Comparison of ENCODE assay signal across 1 cellular context in the genomic region with DNA sequence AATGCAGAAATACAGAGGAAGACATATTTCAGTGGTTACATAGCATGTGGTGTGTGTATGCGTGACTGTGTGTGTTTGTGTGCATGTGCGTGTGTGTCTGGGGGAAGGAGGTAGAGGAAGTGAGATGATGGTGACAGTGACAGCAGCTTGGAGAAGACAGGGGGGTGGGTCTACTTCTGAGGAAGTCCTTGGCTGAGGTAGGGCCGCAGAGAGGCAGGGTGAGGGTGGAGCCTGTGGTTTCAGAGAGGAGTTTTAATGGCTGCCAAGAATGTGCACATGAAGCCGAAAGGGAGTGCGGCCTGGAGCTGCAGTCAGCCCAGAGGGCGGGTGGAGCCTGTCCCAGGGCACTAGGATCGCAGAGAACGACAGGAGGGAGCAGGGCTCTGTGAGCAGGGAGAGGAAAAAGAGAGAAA.
TF ChIP-seq lines count a peak whose summit lies in the region.

No MANE protein-coding gene starts in this region.

TF ChIP-seq in K562, 482 proteins besides CTCF, POLR2A, EP300 and RAD21 (continued from another document and continues in another):
- TF ChIP-seq, protein P1, sequence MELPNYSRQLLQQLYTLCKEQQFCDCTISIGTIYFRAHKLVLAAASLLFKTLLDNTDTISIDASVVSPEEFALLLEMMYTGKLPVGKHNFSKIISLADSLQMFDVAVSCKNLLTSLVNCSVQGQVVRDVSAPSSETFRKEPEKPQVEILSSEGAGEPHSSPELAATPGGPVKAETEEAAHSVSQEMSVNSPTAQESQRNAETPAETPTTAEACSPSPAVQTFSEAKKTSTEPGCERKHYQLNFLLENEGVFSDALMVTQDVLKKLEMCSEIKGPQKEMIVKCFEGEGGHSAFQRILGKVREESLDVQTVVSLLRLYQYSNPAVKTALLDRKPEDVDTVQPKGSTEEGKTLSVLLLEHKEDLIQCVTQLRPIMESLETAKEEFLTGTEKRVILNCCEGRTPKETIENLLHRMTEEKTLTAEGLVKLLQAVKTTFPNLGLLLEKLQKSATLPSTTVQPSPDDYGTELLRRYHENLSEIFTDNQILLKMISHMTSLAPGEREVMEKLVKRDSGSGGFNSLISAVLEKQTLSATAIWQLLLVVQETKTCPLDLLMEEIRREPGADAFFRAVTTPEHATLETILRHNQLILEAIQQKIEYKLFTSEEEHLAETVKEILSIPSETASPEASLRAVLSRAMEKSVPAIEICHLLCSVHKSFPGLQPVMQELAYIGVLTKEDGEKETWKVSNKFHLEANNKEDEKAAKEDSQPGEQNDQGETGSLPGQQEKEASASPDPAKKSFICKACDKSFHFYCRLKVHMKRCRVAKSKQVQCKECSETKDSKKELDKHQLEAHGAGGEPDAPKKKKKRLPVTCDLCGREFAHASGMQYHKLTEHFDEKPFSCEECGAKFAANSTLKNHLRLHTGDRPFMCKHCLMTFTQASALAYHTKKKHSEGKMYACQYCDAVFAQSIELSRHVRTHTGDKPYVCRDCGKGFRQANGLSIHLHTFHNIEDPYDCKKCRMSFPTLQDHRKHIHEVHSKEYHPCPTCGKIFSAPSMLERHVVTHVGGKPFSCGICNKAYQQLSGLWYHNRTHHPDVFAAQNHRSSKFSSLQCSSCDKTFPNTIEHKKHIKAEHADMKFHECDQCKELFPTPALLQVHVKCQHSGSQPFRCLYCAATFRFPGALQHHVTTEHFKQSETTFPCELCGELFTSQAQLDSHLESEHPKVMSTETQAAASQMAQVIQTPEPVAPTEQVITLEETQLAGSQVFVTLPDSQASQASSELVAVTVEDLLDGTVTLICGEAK (IDR thresholded peaks at IDR 0.05): peak; percentile 63
- TF ChIP-seq, protein P1 (CRISPR knock-in tag; IDR thresholded peaks at IDR 0.05): no peak
- TF ChIP-seq RFX1 (IDR thresholded peaks at IDR 0.05) (no peak), ZBTB17 (CRISPR knock-in tag; IDR thresholded peaks at IDR 0.05) (no peak), ZNF121 (CRISPR knock-in tag; conservative IDR thresholded peaks at IDR 0.05) (no peak), FOXP1 (CRISPR knock-in tag; IDR thresholded peaks at IDR 0.05) (no peak), KDM1A (IDR thresholded peaks at IDR 0.05) (no peak; a peak in 1 of 4 replicates), PCBP2 (IDR thresholded peaks at IDR 0.05; ENCODE audit: low read depth, low read length, poor library complexity, severe bottlenecking) (no peak), MIER1 (IDR thresholded peaks at IDR 0.05; ENCODE audit: low read depth) (no peak), SUPT5H (IDR thresholded peaks at IDR 0.05) (peak; percentile 65), KDM2B (CRISPR knock-in tag; IDR thresholded peaks at IDR 0.05) (no peak), HDAC2 (IDR thresholded peaks at IDR 0.05) (0 out of 2 replicates have a peak, but pooled peaks have one; percentile 17), PTTG1 (tag; IDR thresholded peaks at IDR 0.05; ENCODE audit: low read depth) (no peak), SMAD4 (CRISPR knock-in tag; conservative IDR thresholded peaks at IDR 0.05) (0 out of 2 replicates have a peak, but pooled peaks have one; percentile 26), ETV1 (tag; conservative IDR thresholded peaks at IDR 0.05; ENCODE audit: low read depth) (peak; percentile 41; the same call in 1 of the 2 replicates), MAFF (IDR thresholded peaks at IDR 0.05; ENCODE audit: low read length) (no peak), CREM (IDR thresholded peaks at IDR 0.05; ENCODE audit: low read depth) (peak; percentile 55), PRMT5 (CRISPR knock-in tag; IDR thresholded peaks at IDR 0.05) (no peak), EWSR1 (IDR thresholded peaks at IDR 0.05; ENCODE audit: borderline replicate concordance, low read depth, partially characterized antibody) (no peak), PHTF2 (CRISPR knock-in tag; IDR thresholded peaks at IDR 0.05) (no peak), ARID1B (IDR thresholded peaks at IDR 0.05) (peak; percentile 58), ZFX (CRISPR knock-in tag; IDR thresholded peaks at IDR 0.05) (peak; percentile 64), CEBPG (CRISPR knock-in tag; IDR thresholded peaks at IDR 0.05) (no peak), CEBPG (tag; conservative IDR thresholded peaks at IDR 0.05 in 1 of 2, IDR thresholded peaks at IDR 0.05 in 1 of 2) (no peak), ZBTB8A (IDR thresholded peaks at IDR 0.05; ENCODE audit: partially characterized antibody) (no peak), ADNP (tag; IDR thresholded peaks at IDR 0.05) (no peak), ZNF24 (IDR thresholded peaks at IDR 0.05) (no peak), ZNF124 (CRISPR knock-in tag; IDR thresholded peaks at IDR 0.05) (no peak), MYBL2 (IDR thresholded peaks at IDR 0.05; ENCODE audit: low read depth) (no peak), MYBL2 (CRISPR knock-in tag; IDR thresholded peaks at IDR 0.05; ENCODE audit: borderline replicate concordance) (no peak), SAP30 (IDR thresholded peaks at IDR 0.05; ENCODE audit: borderline replicate concordance, insufficient read depth, low read depth, low read length, poor library complexity, severe bottlenecking) (peak; percentile 47), ETV6 (IDR thresholded peaks at IDR 0.05; ENCODE audit: borderline replicate concordance in 1 of 2, low read depth in 2 of 2, low read length in 1 of 2) (no peak), ETV6 (CRISPR knock-in tag; IDR thresholded peaks at IDR 0.05; ENCODE audit: borderline replicate concordance) (no peak), CBFA2T3 (IDR thresholded peaks at IDR 0.05) (no peak), TBP (optimal IDR thresholded peaks at IDR 0.05; ENCODE audit: low read depth, low read length) (peak; percentile 72)
- TF ChIP-seq, protein P2, sequence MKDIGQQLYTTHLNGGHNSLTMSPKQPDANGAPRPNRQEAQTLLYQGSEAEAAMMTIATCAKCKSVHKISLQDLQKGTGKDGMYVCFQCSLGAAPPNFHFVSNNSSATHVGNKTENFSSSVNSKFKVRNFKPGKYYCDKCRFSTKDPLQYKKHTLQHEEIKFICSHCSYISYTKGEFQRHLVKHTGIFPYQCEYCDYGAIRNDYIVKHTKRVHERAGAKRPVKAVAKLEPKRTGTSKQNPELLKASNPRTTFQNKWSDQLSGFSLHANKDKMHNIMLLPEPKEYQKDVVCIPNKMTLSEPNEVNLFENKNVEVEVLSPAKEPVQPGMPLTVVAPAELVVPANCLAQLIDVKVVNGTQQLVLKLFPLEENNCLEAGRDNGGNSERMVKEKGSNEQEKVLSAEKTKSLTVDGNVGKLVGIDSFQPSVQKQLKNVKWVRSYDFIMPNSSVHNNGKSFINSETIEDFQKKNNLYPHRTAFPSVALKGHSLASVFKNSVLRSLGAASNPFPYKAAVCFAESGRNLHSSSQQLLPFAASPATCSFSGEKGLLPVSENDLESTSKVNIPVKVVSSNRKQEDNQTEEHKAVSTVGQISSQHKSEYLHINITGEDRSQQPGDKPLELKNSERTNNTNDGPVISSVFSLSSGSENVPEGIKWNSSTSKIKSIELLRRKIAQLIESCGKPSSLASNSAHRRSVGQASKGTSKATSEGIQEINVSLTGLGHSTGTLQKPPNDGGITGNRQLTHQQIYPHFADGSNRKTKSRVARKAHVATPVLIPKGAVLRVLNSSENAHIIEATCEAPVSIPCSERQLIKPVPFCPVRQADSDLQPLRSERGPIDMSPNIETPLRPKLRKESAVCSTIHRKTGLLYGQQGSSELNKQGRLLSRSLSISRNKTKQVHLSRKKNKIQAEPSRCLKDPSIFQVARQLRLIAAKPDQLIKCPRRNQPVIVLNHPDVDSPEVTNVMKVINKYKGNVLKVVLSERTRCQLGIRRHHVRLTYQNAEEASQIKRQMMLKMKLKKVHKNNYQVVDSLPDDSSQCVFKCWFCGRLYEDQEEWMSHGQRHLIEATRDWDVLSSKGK (CRISPR knock-in tag; IDR thresholded peaks at IDR 0.05): no peak
- TF ChIP-seq, protein P3, sequence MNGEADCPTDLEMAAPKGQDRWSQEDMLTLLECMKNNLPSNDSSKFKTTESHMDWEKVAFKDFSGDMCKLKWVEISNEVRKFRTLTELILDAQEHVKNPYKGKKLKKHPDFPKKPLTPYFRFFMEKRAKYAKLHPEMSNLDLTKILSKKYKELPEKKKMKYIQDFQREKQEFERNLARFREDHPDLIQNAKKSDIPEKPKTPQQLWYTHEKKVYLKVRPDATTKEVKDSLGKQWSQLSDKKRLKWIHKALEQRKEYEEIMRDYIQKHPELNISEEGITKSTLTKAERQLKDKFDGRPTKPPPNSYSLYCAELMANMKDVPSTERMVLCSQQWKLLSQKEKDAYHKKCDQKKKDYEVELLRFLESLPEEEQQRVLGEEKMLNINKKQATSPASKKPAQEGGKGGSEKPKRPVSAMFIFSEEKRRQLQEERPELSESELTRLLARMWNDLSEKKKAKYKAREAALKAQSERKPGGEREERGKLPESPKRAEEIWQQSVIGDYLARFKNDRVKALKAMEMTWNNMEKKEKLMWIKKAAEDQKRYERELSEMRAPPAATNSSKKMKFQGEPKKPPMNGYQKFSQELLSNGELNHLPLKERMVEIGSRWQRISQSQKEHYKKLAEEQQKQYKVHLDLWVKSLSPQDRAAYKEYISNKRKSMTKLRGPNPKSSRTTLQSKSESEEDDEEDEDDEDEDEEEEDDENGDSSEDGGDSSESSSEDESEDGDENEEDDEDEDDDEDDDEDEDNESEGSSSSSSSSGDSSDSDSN (IDR thresholded peaks at IDR 0.05; ENCODE audit: borderline replicate concordance in 1 of 2, low read depth in 2 of 2, low read length in 2 of 2): 0 out of 4 replicates have a peak, but pooled peaks of 1 of the 2 experiments have one; percentile 19
- TF ChIP-seq, protein P4, sequence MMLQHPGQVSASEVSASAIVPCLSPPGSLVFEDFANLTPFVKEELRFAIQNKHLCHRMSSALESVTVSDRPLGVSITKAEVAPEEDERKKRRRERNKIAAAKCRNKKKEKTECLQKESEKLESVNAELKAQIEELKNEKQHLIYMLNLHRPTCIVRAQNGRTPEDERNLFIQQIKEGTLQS (IDR thresholded peaks at IDR 0.05): no peak
- TF ChIP-seq, protein P4 (CRISPR knock-in tag; conservative IDR thresholded peaks at IDR 0.05): no peak
- TF ChIP-seq, protein P5, sequence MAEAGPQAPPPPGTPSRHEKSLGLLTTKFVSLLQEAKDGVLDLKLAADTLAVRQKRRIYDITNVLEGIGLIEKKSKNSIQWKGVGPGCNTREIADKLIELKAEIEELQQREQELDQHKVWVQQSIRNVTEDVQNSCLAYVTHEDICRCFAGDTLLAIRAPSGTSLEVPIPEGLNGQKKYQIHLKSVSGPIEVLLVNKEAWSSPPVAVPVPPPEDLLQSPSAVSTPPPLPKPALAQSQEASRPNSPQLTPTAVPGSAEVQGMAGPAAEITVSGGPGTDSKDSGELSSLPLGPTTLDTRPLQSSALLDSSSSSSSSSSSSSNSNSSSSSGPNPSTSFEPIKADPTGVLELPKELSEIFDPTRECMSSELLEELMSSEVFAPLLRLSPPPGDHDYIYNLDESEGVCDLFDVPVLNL (CRISPR knock-in tag; IDR thresholded peaks at IDR 0.05; ENCODE audit: low read depth): no peak
- TF ChIP-seq, protein P6, sequence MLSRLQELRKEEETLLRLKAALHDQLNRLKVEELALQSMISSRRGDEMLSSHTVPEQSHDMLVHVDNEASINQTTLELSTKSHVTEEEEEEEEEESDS (CRISPR knock-in tag; IDR thresholded peaks at IDR 0.05): no peak
- TF ChIP-seq, protein P7, sequence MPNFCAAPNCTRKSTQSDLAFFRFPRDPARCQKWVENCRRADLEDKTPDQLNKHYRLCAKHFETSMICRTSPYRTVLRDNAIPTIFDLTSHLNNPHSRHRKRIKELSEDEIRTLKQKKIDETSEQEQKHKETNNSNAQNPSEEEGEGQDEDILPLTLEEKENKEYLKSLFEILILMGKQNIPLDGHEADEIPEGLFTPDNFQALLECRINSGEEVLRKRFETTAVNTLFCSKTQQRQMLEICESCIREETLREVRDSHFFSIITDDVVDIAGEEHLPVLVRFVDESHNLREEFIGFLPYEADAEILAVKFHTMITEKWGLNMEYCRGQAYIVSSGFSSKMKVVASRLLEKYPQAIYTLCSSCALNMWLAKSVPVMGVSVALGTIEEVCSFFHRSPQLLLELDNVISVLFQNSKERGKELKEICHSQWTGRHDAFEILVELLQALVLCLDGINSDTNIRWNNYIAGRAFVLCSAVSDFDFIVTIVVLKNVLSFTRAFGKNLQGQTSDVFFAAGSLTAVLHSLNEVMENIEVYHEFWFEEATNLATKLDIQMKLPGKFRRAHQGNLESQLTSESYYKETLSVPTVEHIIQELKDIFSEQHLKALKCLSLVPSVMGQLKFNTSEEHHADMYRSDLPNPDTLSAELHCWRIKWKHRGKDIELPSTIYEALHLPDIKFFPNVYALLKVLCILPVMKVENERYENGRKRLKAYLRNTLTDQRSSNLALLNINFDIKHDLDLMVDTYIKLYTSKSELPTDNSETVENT (CRISPR knock-in tag; IDR thresholded peaks at IDR 0.05): no peak
